In genomic region chr10:59242991-59243390, GRCh38 we compare ENCODE assay signal across 25 cellular contexts.
"Had no signal": no experiment of that assay in that cellular context is flagged by ENCODE, and none has a peak within 500 bp of the region (broad histone marks: within the 10 kb centered on the region; RNA-seq: fewer than 3 reads in every experiment).

No MANE protein-coding gene starts in this region.

- ATAC-seq: natural killer cell, psoas muscle, sciatic nerve had no signal

- H3K36me3 ChIP-seq: left ventricle myocardium inferior, neural progenitor cell, neutrophil, suprapubic skin, tibial nerve, uterus had no signal

- H3K4me2 ChIP-seq: neural progenitor cell had no signal

- H3K27ac ChIP-seq: left ventricle myocardium inferior, neural progenitor cell, neutrophil, parathyroid adenoma, psoas muscle, skin epidermis, suprapubic skin, tibial nerve, uterus had no signal

- H3K79me2 ChIP-seq: parathyroid adenoma had no signal

- H3K4me1 ChIP-seq: neural progenitor cell, parathyroid adenoma, psoas muscle, suprapubic skin, uterus had no signal

- H3K4me3 ChIP-seq: left ventricle myocardium inferior, lung, neural progenitor cell, psoas muscle, skin epidermis, suprapubic skin, tibial nerve, uterus had no signal

- H3K9me3 ChIP-seq: left ventricle myocardium inferior, neutrophil, psoas muscle, suprapubic skin, tibial nerve, uterus had no signal

- H3K27me3 ChIP-seq: neural progenitor cell, neutrophil, suprapubic skin, tibial nerve, uterus had no signal

- FAIRE-seq: islet of Langerhans, kidney had no signal

- H2AFZ ChIP-seq: neural progenitor cell, parathyroid adenoma had no signal

- DNase-seq: hypothalamus; immature natural killer cell; kidney; left ventricle myocardium inferior; mesendoderm; naive B cell; natural killer cell; nephron progenitor cell; occipital lobe; psoas muscle; stimulated activated CD4-positive, alpha-beta T cell treated with anti-CD3 and anti-CD28 coated beads, Interleukin-12 subunit alpha, Interleukin-12 subunit beta, amount 100 ng/mL, for 4 hours; stimulated activated CD4-positive, alpha-beta T cell treated with anti-CD3 and anti-CD28 coated beads, Interleukin-15, amount 100 ng/mL, for 24 hours; stimulated activated CD4-positive, alpha-beta T cell treated with anti-CD3 and anti-CD28 coated beads, Interleukin-2, amount 100 ng/mL, for 24 hours; stimulated activated CD4-positive, alpha-beta T cell treated with anti-CD3 and anti-CD28 coated beads, Interleukin-4, amount 100 ng/mL, for 1 hour; stimulated activated naive CD4-positive, alpha-beta T cell; uterus had no signal

- H3K9ac ChIP-seq: neural progenitor cell, parathyroid adenoma had no signal
